ENCODE assay signal across 16 cellular contexts in genomic region chr15:63967616-63968015, GRCh38.
"Had no signal": no experiment of that assay in that cellular context is flagged by ENCODE, and none has a peak within 500 bp of the region (broad histone marks: within the 10 kb centered on the region; RNA-seq: fewer than 3 reads in every experiment).

No MANE protein-coding gene starts in this region.

- H3K36me3 Mint-ChIP-seq: stimulated activated effector memory CD8-positive, alpha-beta T cell treated with anti-CD3 and anti-CD28 coated beads, Interleukin-12 subunit alpha, Interleukin-12 subunit beta, amount 100 ng/mL, for 72 hours had no signal

- H3K4me1 ChIP-seq: adrenal gland had no signal

- H3K9me3 Mint-ChIP-seq: effector memory CD8-positive, alpha-beta T cell had no signal

- H3K4me3 ChIP-seq: adrenal gland, gastroesophageal sphincter, skin epidermis had no signal

- H3K27me3 Mint-ChIP-seq: activated T-helper 17 cell treated with anti-CD3 and anti-CD28 coated beads, Interleukin-2, amount 50 U/mL, for 72 hours; effector memory CD8-positive, alpha-beta T cell; memory B cell had no signal

- DNase-seq: activated CD4-positive, alpha-beta T cell treated with anti-CD3 and anti-CD28 coated beads, Interleukin-2, amount 50 U/mL, for 4 hours; activated naive CD4-positive, alpha-beta T cell treated with anti-CD3 and anti-CD28 coated beads for 36 hours; activated T-cell treated with anti-CD3 and anti-CD28 coated beads for 4 hours; adrenal gland; effector memory CD8-positive, alpha-beta T cell; hippocampal formation; nephron progenitor cell; SHP77 treated with DMSO at 0.1 percent for 48 hours had no signal

- H3K9me3 ChIP-seq: adrenal gland had no signal

- H3K27me3 ChIP-seq: adrenal gland, gastroesophageal sphincter had no signal

- H3K27ac ChIP-seq: adrenal gland, epithelial cell of prostate, gastroesophageal sphincter had no signal

- ATAC-seq: activated CD4-positive, CD25-positive, alpha-beta regulatory T cell treated with anti-CD3 and anti-CD28 coated beads, Interleukin-2, amount 50 U/mL, for 24 hours; activated T-helper 17 cell treated with anti-CD3 and anti-CD28 coated beads, Interleukin-2, amount 50 U/mL, for 72 hours; effector memory CD8-positive, alpha-beta T cell; gastroesophageal sphincter; stimulated activated effector memory CD8-positive, alpha-beta T cell treated with anti-CD3 and anti-CD28 coated beads, Interleukin-12 subunit alpha, Interleukin-12 subunit beta, amount 100 ng/mL, for 72 hours had no signal

- H3K36me3 ChIP-seq: adrenal gland, gastroesophageal sphincter had no signal

- H3K4me3 Mint-ChIP-seq: activated naive CD4-positive, alpha-beta T cell treated with anti-CD3 and anti-CD28 coated beads for 36 hours; activated T-helper 17 cell treated with anti-CD3 and anti-CD28 coated beads, Interleukin-2, amount 50 U/mL, for 72 hours; dendritic cell treated with granulocyte-macrophage colony-stimulating factor and Interleukin-4, amounts not matched to agents 40 ng/mL and 50 ng/mL, for 4 days; effector memory CD8-positive, alpha-beta T cell; memory B cell; nephron progenitor cell; stimulated activated effector memory CD8-positive, alpha-beta T cell treated with anti-CD3 and anti-CD28 coated beads, Interleukin-12 subunit alpha, Interleukin-12 subunit beta, amount 100 ng/mL, for 72 hours had no signal

- H3K27ac Mint-ChIP-seq: activated naive CD4-positive, alpha-beta T cell treated with anti-CD3 and anti-CD28 coated beads for 36 hours; activated T-helper 17 cell treated with anti-CD3 and anti-CD28 coated beads, Interleukin-2, amount 50 U/mL, for 72 hours; dendritic cell treated with granulocyte-macrophage colony-stimulating factor and Interleukin-4, amounts not matched to agents 40 ng/mL and 50 ng/mL, for 4 days; memory B cell; nephron progenitor cell had no signal
